ENCODE assay signal across 9 cellular contexts in genomic region chr17:79279320-79279719, GRCh38.
"Had no signal": no experiment of that assay in that cellular context is flagged by ENCODE, and none has a peak within 500 bp of the region (broad histone marks: within the 10 kb centered on the region; RNA-seq: fewer than 3 reads in every experiment).

No MANE protein-coding gene starts in this region.

- H3K36me3 Mint-ChIP-seq: IgD-negative memory B cell had no signal

- FAIRE-seq: H54, HepG2 had no signal

- H2AFZ ChIP-seq: GM23248 had no signal

- H3K9ac ChIP-seq: GM23248 had no signal

- ATAC-seq: HepG2 had no signal

- H3K27ac Mint-ChIP-seq: IgD-negative memory B cell had no signal

- DNase-seq: GM23248, GOT3, H9, HCEC 1CT, KBM-7 had no signal

- H3K4me3 Mint-ChIP-seq: H9, IgD-negative memory B cell had no signal

- H3K9me3 Mint-ChIP-seq: H9, IgD-negative memory B cell had no signal

- H3K27ac ChIP-seq: GM23248, HL-60 had no signal

- H3K4me3 ChIP-seq: GM23248 had no signal
